In the genomic region with DNA sequence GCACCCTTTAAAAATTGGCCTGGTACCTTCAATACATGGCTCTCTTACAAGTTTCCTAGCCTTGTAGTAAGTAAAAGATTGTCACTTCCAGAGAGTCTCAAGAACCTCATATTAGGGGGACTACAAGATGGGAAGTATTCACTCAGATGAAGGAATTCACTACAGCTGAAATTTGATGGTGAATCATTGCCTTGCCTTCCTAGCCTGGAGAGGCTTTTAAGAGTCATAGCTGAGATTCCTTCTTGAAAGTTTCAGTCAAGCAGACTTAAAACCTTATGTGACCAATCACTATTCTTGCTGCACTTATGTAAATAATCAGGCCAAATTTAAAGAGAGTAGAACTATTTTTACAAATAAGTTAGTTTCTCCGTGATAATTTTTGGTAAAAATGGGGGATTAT, we compare ENCODE assay signal across 26 cellular contexts.
"Had no signal": no experiment of that assay in that cellular context is flagged by ENCODE, and none has a peak within 500 bp of the region (broad histone marks: within the 10 kb centered on the region; RNA-seq: fewer than 3 reads in every experiment).

No MANE protein-coding gene starts in this region.

- H3K4me3 ChIP-seq: breast epithelium, coronary artery, esophagus squamous epithelium, gastrocnemius medialis, right lobe of liver, vagina had no signal

- ATAC-seq: activated CD4-positive, alpha-beta T cell treated with anti-CD3 and anti-CD28 coated beads for 36 hours; gastrocnemius medialis; left lobe of liver; right lobe of liver; stimulated activated naive B cell treated with anti-CD40 and anti-IgM and Interleukin-4, amounts not matched to agents 10 μg/mL and 1 μg/mL and 100 μg/mL, for 72 hours had no signal

- H3K27me3 ChIP-seq: breast epithelium, esophagus squamous epithelium, gastrocnemius medialis, right lobe of liver, vagina had no signal

- H3K79me2 ChIP-seq: parathyroid adenoma had no signal

- DNase-seq: activated B cell treated with CpG ODN at 0.5 μM for 24 hours; activated CD4-positive, alpha-beta T cell treated with anti-CD3 and anti-CD28 coated beads for 36 hours; activated CD4-positive, alpha-beta T cell treated with anti-CD3 and anti-CD28 coated beads, Interleukin-2, amount 50 U/mL, for 4 hours; activated CD8-positive, alpha-beta memory T cell treated with anti-CD3 and anti-CD28 coated beads for 24 hours; activated CD8-positive, alpha-beta memory T cell treated with anti-CD3 and anti-CD28 coated beads, Interleukin-2, amount 50 U/mL, for 4 hours; activated naive CD4-positive, alpha-beta T cell; activated T-cell treated with anti-CD3 and anti-CD28 coated beads, Interleukin-2, amount 50 U/mL, for 24 hours; cerebellar nuclear complex; endodermal cell; esophagus squamous epithelium; gastrocnemius medialis; head of caudate nucleus; kidney; nephron progenitor cell; nucleus accumbens; right lobe of liver; small intestine; stimulated activated CD4-positive, alpha-beta T cell treated with anti-CD3 and anti-CD28 coated beads, Interleukin-2, amount 100 ng/mL, for 24 hours; stimulated activated naive B cell treated with anti-CD40 and anti-IgM and Interleukin-4, amounts not matched to agents 10 μg/mL and 1 μg/mL and 100 μg/mL, for 72 hours; T-helper 9 cell; trophoblast cell had no signal

- H3K36me3 ChIP-seq: breast epithelium, esophagus squamous epithelium, gastrocnemius medialis, right lobe of liver, vagina had no signal

- H3K9ac ChIP-seq: parathyroid adenoma had no signal

- H3K27ac ChIP-seq: breast epithelium, coronary artery, esophagus squamous epithelium, gastrocnemius medialis, parathyroid adenoma, right lobe of liver, vagina had no signal

- H3K9me3 ChIP-seq: breast epithelium, esophagus squamous epithelium, gastrocnemius medialis, right lobe of liver, vagina had no signal

- H3K4me1 ChIP-seq: breast epithelium, esophagus squamous epithelium, gastrocnemius medialis, parathyroid adenoma, right lobe of liver, vagina had no signal
